ENCODE assay signal across 11 cellular contexts in genomic region chr9:37966443-37967271, GRCh38.
DNase-seq lines count a peak whose midpoint lies in the region; ATAC-seq, FAIRE-seq and TF ChIP-seq lines count a peak whose summit lies in the region.
"Had no signal": no experiment of that assay in that cellular context is flagged by ENCODE, and none has a peak within 500 bp of the region (broad histone marks: within the 10 kb centered on the region; RNA-seq: fewer than 3 reads in every experiment).

No MANE protein-coding gene starts in this region.

- H3K27me3 Mint-ChIP-seq in stimulated activated memory B cell treated with anti-CD40 and anti-IgM and Interleukin-4, amounts not matched to agents 10 μg/mL and 1 μg/mL and 100 μg/mL, for 72 hours, result no peaks in the 10 kb centered on the region
- H3K27me3 Mint-ChIP-seq in CD14-positive monocyte (ENCODE audit: low read depth in 3 of 3), result peaks cover 0 to under 1% (median 0%) of the 10 kb centered on the region in 3 donors
- H3K27me3 Mint-ChIP-seq: activated CD8-positive, alpha-beta T cell treated with anti-CD3 and anti-CD28 coated beads for 36 hours had no signal

- dilution Hi-C loops in keratinocyte (cut with MboI; ENCODE audit: extremely low pct_ligation_motif_present, low sequenced_read_pairs), result no loop called here

- H3K4me3 ChIP-seq in RWPE2 (ENCODE audit: severe bottlenecking) (no peak overlapping the region), keratinocyte (ENCODE audit: control insufficient read depth in 2 of 3, extremely low read depth in 1 of 3, insufficient read depth in 2 of 3, low read depth in 1 of 3, low read length in 3 of 3) (no peak overlapping the region)

- H3K9me3 ChIP-seq in RWPE2 (ENCODE audit: severe bottlenecking) (no peaks in the 10 kb centered on the region), keratinocyte (ENCODE audit: control insufficient read depth, low read depth, low read length) (no peaks in the 10 kb centered on the region)

- H2AFZ ChIP-seq in keratinocyte (ENCODE audit: control insufficient read depth, low read length), result no peak overlapping the region

- H3K4me1 ChIP-seq in RWPE2 (ENCODE audit: insufficient read depth, poor library complexity, severe bottlenecking) (peaks cover 64% of the 10 kb centered on the region), keratinocyte (ENCODE audit: control insufficient read depth, extremely low read depth, insufficient read depth, low read length) (peaks cover 71% of the 10 kb centered on the region)

- no peak overlapping the region for H3K4me3 Mint-ChIP-seq in stimulated activated memory B cell treated with anti-CD40 and anti-IgM and Interleukin-4, amounts not matched to agents 10 μg/mL and 1 μg/mL and 100 μg/mL, for 72 hours
- no peak overlapping the region for H3K4me3 Mint-ChIP-seq in CD14-positive monocyte
- H3K4me3 Mint-ChIP-seq: activated CD8-positive, alpha-beta T cell treated with anti-CD3 and anti-CD28 coated beads for 36 hours had no signal

- TF ChIP-seq CTCF in RWPE2 (IDR thresholded peaks at IDR 0.05; ENCODE audit: poor library complexity, severe bottlenecking) (no peak), keratinocyte (optimal IDR thresholded peaks at IDR 0.05 in 1 of 3, IDR thresholded peaks at IDR 0.05 in 1 of 3, conservative IDR thresholded peaks at IDR 0.05 in 1 of 3; ENCODE audit: extremely low read depth in 1 of 3, insufficient read depth in 2 of 3, low read length in 3 of 3) (no peak), CD14-positive monocyte (IDR thresholded peaks at IDR 0.05) (no peak)

- no peak for FAIRE-seq in keratinocyte (lab: Jason Lieb, UNC)

- peak overlapping the region; percentile 93 for H3K27ac ChIP-seq in RWPE2 (ENCODE audit: poor library complexity, severe bottlenecking)
- peak overlapping the region; percentile 63 for H3K27ac ChIP-seq in keratinocyte (ENCODE audit: control insufficient read depth, insufficient read depth, low read length)

- intact Hi-C loops in CD14-positive monocyte (cut with micrococcal nuclease), result loop anchor here in 1 of 2 donors (10.0 kb wide), 1 partner anchor 98 kb away; the partner anchor contains the start of gene SHB

- H4K20me1 ChIP-seq in keratinocyte (ENCODE audit: control insufficient read depth, extremely low read depth, insufficient read depth, low read length), result no peaks in the 10 kb centered on the region

- H3K9me3 Mint-ChIP-seq in stimulated activated memory B cell treated with anti-CD40 and anti-IgM and Interleukin-4, amounts not matched to agents 10 μg/mL and 1 μg/mL and 100 μg/mL, for 72 hours, result no peaks in the 10 kb centered on the region
- peaks cover 0 to 1% (median 0%) of the 10 kb centered on the region in 7 donors for H3K9me3 Mint-ChIP-seq in CD14-positive monocyte
- H3K9me3 Mint-ChIP-seq: activated CD8-positive, alpha-beta T cell treated with anti-CD3 and anti-CD28 coated beads for 36 hours had no signal

- H3K27me3 ChIP-seq in RWPE2 (ENCODE audit: insufficient read depth, poor library complexity, severe bottlenecking) (no peaks in the 10 kb centered on the region), keratinocyte (ENCODE audit: control insufficient read depth, extremely low read depth, insufficient read depth, low read length) (no peaks in the 10 kb centered on the region)

- H3K27ac Mint-ChIP-seq in stimulated activated memory B cell treated with anti-CD40 and anti-IgM and Interleukin-4, amounts not matched to agents 10 μg/mL and 1 μg/mL and 100 μg/mL, for 72 hours, result peak overlapping the region; percentile 41
- H3K27ac Mint-ChIP-seq in CD14-positive monocyte, result peak overlapping the region in 1 of 7 donors; percentile 33
- H3K27ac Mint-ChIP-seq: activated CD8-positive, alpha-beta T cell treated with anti-CD3 and anti-CD28 coated beads for 36 hours had no signal

- ATAC-seq in GM19467 (IDR thresholded peaks at IDR 0.05; ENCODE audit: unreplicated experiment) (peak; percentile 44), RWPE2 (ENCODE audit: low read depth) (no peak; the same call in 2 of the 3 replicates)
- ATAC-seq in stimulated activated memory B cell treated with anti-CD40 and anti-IgM and Interleukin-4, amounts not matched to agents 10 μg/mL and 1 μg/mL and 100 μg/mL, for 72 hours, result no peak

- H3K36me3 ChIP-seq in RWPE2 (ENCODE audit: low read depth), result peaks cover 26% of the 10 kb centered on the region
- H3K36me3 ChIP-seq in keratinocyte (ENCODE audit: control insufficient read depth in 2 of 2, extremely low read depth in 1 of 2, insufficient read depth in 2 of 2, low read length in 2 of 2), result peaks cover 6 to 7% of the 10 kb centered on the region in 2 experiments

- H3K36me3 Mint-ChIP-seq in stimulated activated memory B cell treated with anti-CD40 and anti-IgM and Interleukin-4, amounts not matched to agents 10 μg/mL and 1 μg/mL and 100 μg/mL, for 72 hours, result no peaks in the 10 kb centered on the region
- peaks cover 3 to 6% of the 10 kb centered on the region in 2 donors for H3K36me3 Mint-ChIP-seq in CD14-positive monocyte

- H3K9me1 ChIP-seq in keratinocyte (ENCODE audit: control insufficient read depth, extremely low read depth, insufficient read depth, low read length), result peaks cover 6% of the 10 kb centered on the region

- DNase-seq in RWPE2 (ENCODE audit: low spot score) (no peak), keratinocyte (ENCODE audit: low read depth, low spot score) (no peak), MV-4-11 (lab: John Stamatoyannopoulos, UW) (no peak), SHP77 treated with DMSO at 0.1 percent for 48 hours (lab: John Stamatoyannopoulos, UW) (no peak), CD14-positive monocyte (ENCODE audit: low spot score) (no peak), DMS 273 treated with DMSO at 0.1 percent for 48 hours (lab: John Stamatoyannopoulos, UW) (no peak)
- DNase-seq: activated CD8-positive, alpha-beta T cell treated with anti-CD3 and anti-CD28 coated beads for 36 hours; DMS79 treated with DMSO at 0.1 percent for 48 hours; NCI-H1930 had no signal

- peaks cover 2% of the 10 kb centered on the region for H3K4me1 Mint-ChIP-seq in stimulated activated memory B cell treated with anti-CD40 and anti-IgM and Interleukin-4, amounts not matched to agents 10 μg/mL and 1 μg/mL and 100 μg/mL, for 72 hours
- peaks cover 39% of the 10 kb centered on the region for H3K4me1 Mint-ChIP-seq in CD14-positive monocyte

- H3K9ac ChIP-seq in keratinocyte (ENCODE audit: control insufficient read depth, extremely low read depth, insufficient read depth, low read length), result no peak overlapping the region

- peaks cover 29% of the 10 kb centered on the region for H3K79me2 ChIP-seq in keratinocyte (ENCODE audit: control insufficient read depth, insufficient read depth, low read length)

- peak overlapping the region; percentile 4 for H3K4me2 ChIP-seq in keratinocyte (ENCODE audit: control insufficient read depth, extremely low read depth, insufficient read depth, low read depth, low read length)
